ENCODE assay signal across 3 cellular contexts in the genomic region with DNA sequence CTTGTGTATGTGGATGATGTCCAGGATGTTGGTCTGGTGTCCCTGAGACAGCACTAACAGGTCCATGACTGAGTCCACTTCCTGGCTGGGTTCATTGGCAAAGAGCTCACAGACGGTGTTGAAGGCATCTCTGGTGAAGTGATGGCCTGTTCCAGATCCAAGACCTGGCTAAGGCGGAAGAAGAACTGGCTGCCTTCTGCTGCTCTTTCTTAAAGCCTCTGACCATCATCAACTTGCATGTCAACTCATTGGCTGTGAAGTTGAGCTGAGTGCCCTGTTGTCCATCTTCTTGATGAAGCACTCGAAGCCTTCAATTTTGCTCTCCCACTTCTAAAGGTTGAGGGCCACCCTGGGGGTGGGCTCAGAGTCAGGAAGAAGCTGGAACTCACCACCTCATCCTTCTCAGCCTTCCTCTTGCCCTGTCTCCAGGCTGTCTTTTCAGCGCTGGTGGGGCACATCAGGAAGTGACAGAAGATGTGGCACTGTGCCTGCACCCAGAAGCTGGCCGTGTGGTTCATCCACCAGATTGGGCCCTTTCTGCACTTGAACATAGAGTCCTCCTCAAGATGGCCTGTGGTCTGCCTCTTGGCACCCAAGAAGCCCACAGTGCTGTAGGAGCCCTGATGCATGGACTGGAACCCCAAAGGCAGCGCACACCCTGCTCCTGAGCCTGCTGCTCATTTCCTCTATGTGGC. TPM values are rescaled to one million over a fixed set of nuclear protein-coding genes. Genes with fewer than 3 reads are reported as not detected.
"Had no signal": no experiment of that assay in that cellular context is flagged by ENCODE, and none has a peak within 500 bp of the region (broad histone marks: within the 10 kb centered on the region; RNA-seq: fewer than 3 reads in every experiment).

No MANE protein-coding gene starts in this region.

RNA-seq across cellular contexts. Expression of a gene that starts 53.3 kb away (rescaled TPM):
- total RNA-seq: GM23248, H4, HFFc6 had no signal
- polyA plus RNA-seq: GM23248 had no signal
